In genomic region chr11:7523416-7524210, GRCh38 we compare ENCODE assay signal across 20 cellular contexts. TPM values are rescaled to one million over a fixed set of nuclear protein-coding genes. Genes with fewer than 3 reads are reported as not detected.
DNase-seq lines count a peak whose midpoint lies in the region; ATAC-seq and TF ChIP-seq lines count a peak whose summit lies in the region.
"Had no signal": no experiment of that assay in that cellular context is flagged by ENCODE, and none has a peak within 500 bp of the region (broad histone marks: within the 10 kb centered on the region; RNA-seq: fewer than 3 reads in every experiment).

No MANE protein-coding gene starts in this region.

- peaks cover 2% of the 10 kb centered on the region for H3K36me3 Mint-ChIP-seq in progenitor cell of endocrine pancreas (ENCODE audit: insufficient read depth)

- H3K4me1 ChIP-seq in Karpas-422 (ENCODE audit: low read length) (peaks cover 78% of the 10 kb centered on the region), heart right ventricle (peaks cover 0 to 56% (median 10%) of the 10 kb centered on the region in 9 donors)

- H3K27ac ChIP-seq in Karpas-422 (ENCODE audit: low read length), result no peak overlapping the region
- peak overlapping the region in 1 of 10 donors; percentile 82 for H3K27ac ChIP-seq in heart right ventricle
- no peak overlapping the region for H3K27ac ChIP-seq in brain microvascular endothelial cell
- H3K27ac ChIP-seq: HL-60, tibial artery, WERI-Rb-1 had no signal

- H4K20me1 ChIP-seq in Karpas-422 (ENCODE audit: insufficient read depth, low read depth, low read length), result peaks cover 5% of the 10 kb centered on the region; the same call in 1 of the 2 replicates

- ATAC-seq in heart right ventricle, result peak in 5 of 8 donors; percentile 16 to 62 (median 49)
- no peak for ATAC-seq in GM21390 (IDR thresholded peaks at IDR 0.05; ENCODE audit: unreplicated experiment)

- no peaks in the 10 kb centered on the region for H3K4me1 Mint-ChIP-seq in progenitor cell of endocrine pancreas (ENCODE audit: low read depth)

- peaks cover 6% of the 10 kb centered on the region; the same call in 1 of the 2 replicates for H3K79me2 ChIP-seq in Karpas-422 (ENCODE audit: low read length)

- peaks cover 9% of the 10 kb centered on the region for H3K27me3 Mint-ChIP-seq in progenitor cell of endocrine pancreas

- intact Hi-C loops in heart right ventricle (cut with DNase I), result no loop called here

- in situ Hi-C loops in brain microvascular endothelial cell (cut with HindIII; ENCODE audit: low pct_ligation_motif_present, low sequenced_read_pairs), result no loop called here

- peak overlapping the region; percentile 21; the same call in 1 of the 2 replicates for H3K9ac ChIP-seq in Karpas-422 (ENCODE audit: low read length)

- H3K9me3 Mint-ChIP-seq in progenitor cell of endocrine pancreas (ENCODE audit: low read depth), result peaks cover 2% of the 10 kb centered on the region
- H3K9me3 Mint-ChIP-seq: activated T-helper 1 cell treated with anti-CD3 and anti-CD28 coated beads, Interleukin-12 subunit alpha, Interleukin-12 subunit beta, Interleukin-2, Interleukin-4 antibody, amounts not matched to agents 30 ng/mL and 10 ng/mL and 1 ng/mL, durations not matched to agents 14 hours and 24 hours and 36 hours had no signal

- peak overlapping the region; percentile 43 for H3K4me2 ChIP-seq in Karpas-422 (ENCODE audit: low read depth, low read length, poor library complexity, severe bottlenecking)

- no peaks in the 10 kb centered on the region; the same call in 1 of the 2 replicates for H3K9me2 ChIP-seq in Karpas-422 (replicated peaks; ENCODE audit: insufficient read depth, low read length)

- peak; percentile 86 for DNase-seq in CD1c-positive myeloid dendritic cell (ENCODE audit: extremely low spot score)
- DNase-seq in Karpas-422, result peak; percentile 48
- peak in 1 of 2 donors; percentile 31 for DNase-seq in heart right ventricle
- no peak for DNase-seq in progenitor cell of endocrine pancreas (ENCODE audit: low spot score, unreplicated experiment)
- DNase-seq in brain microvascular endothelial cell, result no peak
- DNase-seq in glomerular visceral epithelial cell (ENCODE audit: extremely low spot score), result no peak
- no peak for DNase-seq in COLO829 (ENCODE audit: low spot score)
- DNase-seq: activated CD8-positive, alpha-beta memory T cell treated with anti-CD3 and anti-CD28 coated beads for 24 hours; cerebellar nuclear complex; GOT3; NCI-H1105 treated with DMSO at 0.1 percent for 48 hours; NCI-H82; spleen; SW 1271; tibial artery; WERI-Rb-1 had no signal

- H3K4me3 Mint-ChIP-seq in progenitor cell of endocrine pancreas (ENCODE audit: low read depth), result no peak overlapping the region
- H3K4me3 Mint-ChIP-seq: activated T-helper 1 cell treated with anti-CD3 and anti-CD28 coated beads, Interleukin-12 subunit alpha, Interleukin-12 subunit beta, Interleukin-2, Interleukin-4 antibody, amounts not matched to agents 30 ng/mL and 10 ng/mL and 1 ng/mL, durations not matched to agents 14 hours and 24 hours and 36 hours had no signal

- no peaks in the 10 kb centered on the region for H3K27me3 ChIP-seq in Karpas-422 (ENCODE audit: low read length)
- H3K27me3 ChIP-seq in heart right ventricle, result no peaks in the 10 kb centered on the region
- no peaks in the 10 kb centered on the region for H3K27me3 ChIP-seq in brain microvascular endothelial cell (replicated peaks)
- H3K27me3 ChIP-seq: tibial artery had no signal

- H3K36me3 ChIP-seq in Karpas-422 (ENCODE audit: insufficient read depth, low read length), result no peaks in the 10 kb centered on the region
- H3K36me3 ChIP-seq in heart right ventricle, result no peaks in the 10 kb centered on the region
- H3K36me3 ChIP-seq in brain microvascular endothelial cell (replicated peaks), result no peaks in the 10 kb centered on the region
- H3K36me3 ChIP-seq: spleen, tibial artery, WERI-Rb-1 had no signal

- H3K4me3 ChIP-seq in Karpas-422 (ENCODE audit: low read length) (peak overlapping the region; percentile 32; the same call in 1 of the 2 replicates), heart right ventricle (no peak overlapping the region), brain microvascular endothelial cell (ENCODE audit: low read depth, low read length) (no peak overlapping the region)
- H3K4me3 ChIP-seq: spleen, tibial artery had no signal

- peak overlapping the region; percentile 6 for H3K27ac Mint-ChIP-seq in progenitor cell of endocrine pancreas
- H3K27ac Mint-ChIP-seq: activated T-helper 1 cell treated with anti-CD3 and anti-CD28 coated beads, Interleukin-12 subunit alpha, Interleukin-12 subunit beta, Interleukin-2, Interleukin-4 antibody, amounts not matched to agents 30 ng/mL and 10 ng/mL and 1 ng/mL, durations not matched to agents 14 hours and 24 hours and 36 hours had no signal

- WGBS in heart right ventricle, 2 donors, result 56 to 67% methylated on average over 6 of the region's 6 CpGs

- no peak overlapping the region for H2AFZ ChIP-seq in Karpas-422 (ENCODE audit: low read length)

- no peak for TF ChIP-seq CTCF in heart right ventricle (IDR thresholded peaks at IDR 0.05)
- TF ChIP-seq CTCF in progenitor cell of endocrine pancreas (IDR thresholded peaks at IDR 0.05; ENCODE audit: unreplicated experiment), result no peak
- TF ChIP-seq CTCF in brain microvascular endothelial cell (IDR thresholded peaks at IDR 0.05; ENCODE audit: low read depth, low read length, missing control alignments), result no peak

- H3K9me3 ChIP-seq in Karpas-422 (ENCODE audit: low read length) (no peaks in the 10 kb centered on the region), heart right ventricle (no peaks in the 10 kb centered on the region)
- H3K9me3 ChIP-seq: spleen, tibial artery had no signal

RNA-seq across cellular contexts. Expression of gene PPFIBP2, which starts 9.8 kb away (rescaled TPM):
- total RNA-seq in Karpas-422 (2014; rRNA removed; shearing (Covaris generic); ENCODE audit: low replicate concordance), result 25.1 and 36.5 TPM in 2 replicates
- total RNA-seq in heart right ventricle, result 10 to 100 TPM; 14.4 to 40.7 (median 21.4) TPM
- polyA plus RNA-seq in heart right ventricle, result 10 to 100 TPM in 1 of 2 donors, 1 to 10 TPM in 1; 6.4 to 21.7 TPM
- total RNA-seq in progenitor cell of endocrine pancreas, result 64.1 and 66.4 TPM in 2 replicates

RNA-seq across cellular contexts. Expression of gene OLFML1, which starts 38.3 kb away (rescaled TPM):
- total RNA-seq in Karpas-422 (2014; rRNA removed; shearing (Covaris generic); ENCODE audit: low replicate concordance), result not detected in 2 replicates
- total RNA-seq in heart right ventricle (1 to 10 TPM; 2.4 to 8.3 (median 5.5) TPM), progenitor cell of endocrine pancreas (0.42 TPM in 1 of 2 replicates, not detected in the other)
- polyA plus RNA-seq in heart right ventricle, result 1 to 10 TPM; 2.2 to 4.4 TPM
- total RNA-seq: activated T-helper 1 cell treated with anti-CD3 and anti-CD28 coated beads, Interleukin-12 subunit alpha, Interleukin-12 subunit beta, Interleukin-2, Interleukin-4 antibody, amounts not matched to agents 30 ng/mL and 10 ng/mL and 1 ng/mL, durations not matched to agents 14 hours and 24 hours and 36 hours; myocyte had no signal

Comparison
In these comparisons a context has a peak if more than half of its experiments do, and no peak if none do; other contexts are left out.
1. DNase-seq: peak in CD1c-positive myeloid dendritic cell (single experiment) and Karpas-422 (single experiment); none in progenitor cell of endocrine pancreas (single experiment), brain microvascular endothelial cell (single experiment), glomerular visceral epithelial cell (single experiment) and COLO829 (single experiment).